8 cellular contexts compared by ENCODE assay signal in genomic region chr12:94640134-94640928, GRCh38.
DNase-seq lines count a peak whose midpoint lies in the region; ATAC-seq and TF ChIP-seq lines count a peak whose summit lies in the region.

No MANE protein-coding gene starts in this region.

- DNase-seq in NOMO-1 treated with dmso at 0.1 percent for 144 hours (lab: John Stamatoyannopoulos, UW; ENCODE audit: unreplicated experiment), result peak; percentile 61
- DNase-seq in fibroblast of gingiva (ENCODE audit: low read depth), result peak; percentile 33
- no peak for DNase-seq in NCI-H2171 (lab: John Stamatoyannopoulos, UW)
- no peak for DNase-seq in AG08395 (ENCODE audit: low spot score)
- no peak for DNase-seq in DMS 273 treated with DMSO at 0.1 percent for 48 hours (lab: John Stamatoyannopoulos, UW)

- ATAC-seq in GM18858 (IDR thresholded peaks at IDR 0.05; ENCODE audit: unreplicated experiment), result peak; percentile 62
- peak; percentile 77 for ATAC-seq in HG02588 (IDR thresholded peaks at IDR 0.05; ENCODE audit: unreplicated experiment)
- no peak for ATAC-seq in SK-N-SH treated with all-trans-retinoic acid at 6 μM for 48 hours

TF ChIP-seq in SK-N-SH treated with all-trans-retinoic acid at 6 μM for 48 hours, 23 proteins besides CTCF, POLR2A, EP300 and RAD21:
- TF ChIP-seq ZFP30 (CRISPR knock-in tag; IDR thresholded peaks at IDR 0.05) (no peak), CSDC2 (CRISPR knock-in tag; IDR thresholded peaks at IDR 0.05) (no peak), GLIS3 (CRISPR knock-in tag; IDR thresholded peaks at IDR 0.05) (no peak), CREB5 (CRISPR knock-in tag; IDR thresholded peaks at IDR 0.05; ENCODE audit: low read depth) (no peak), POU6F1 (CRISPR knock-in tag; IDR thresholded peaks at IDR 0.05; ENCODE audit: borderline replicate concordance, low read depth) (no peak), ZFP3 (CRISPR knock-in tag; IDR thresholded peaks at IDR 0.05) (no peak), TSHZ2 (CRISPR knock-in tag; IDR thresholded peaks at IDR 0.05) (no peak), OSR1 (CRISPR knock-in tag; IDR thresholded peaks at IDR 0.05) (no peak), ZC3H10 (CRISPR knock-in tag; IDR thresholded peaks at IDR 0.05) (no peak), TCF4 (CRISPR knock-in tag; IDR thresholded peaks at IDR 0.05; ENCODE audit: borderline replicate concordance) (no peak), TOX (CRISPR knock-in tag; IDR thresholded peaks at IDR 0.05; ENCODE audit: borderline replicate concordance) (no peak), PPARA (CRISPR knock-in tag; IDR thresholded peaks at IDR 0.05; ENCODE audit: borderline replicate concordance) (no peak), RARB (CRISPR knock-in tag; IDR thresholded peaks at IDR 0.05) (no peak), ZNF565 (CRISPR knock-in tag; conservative IDR thresholded peaks at IDR 0.05; ENCODE audit: low read depth) (no peak), PATZ1 (CRISPR knock-in tag; IDR thresholded peaks at IDR 0.05; ENCODE audit: borderline replicate concordance) (no peak), CSRNP3 (CRISPR knock-in tag; IDR thresholded peaks at IDR 0.05) (no peak), SNAI2 (CRISPR knock-in tag; IDR thresholded peaks at IDR 0.05) (no peak), ZNF8 (CRISPR knock-in tag; IDR thresholded peaks at IDR 0.05) (no peak)
TF ChIP-seq in SK-N-SH treated with all-trans-retinoic acid at 6 μM for 48 hours: peak in this region for 0.

Comparison
In these comparisons a context has a peak if more than half of its experiments do, and no peak if none do; other contexts are left out.
1. DNase-seq: peak in NOMO-1 treated with dmso at 0.1 percent for 144 hours (single experiment) and fibroblast of gingiva (single experiment); none in NCI-H2171 (single experiment), AG08395 (single experiment) and DMS 273 treated with DMSO at 0.1 percent for 48 hours (single experiment).